ENCODE assay signal across 14 cellular contexts in the genomic region with DNA sequence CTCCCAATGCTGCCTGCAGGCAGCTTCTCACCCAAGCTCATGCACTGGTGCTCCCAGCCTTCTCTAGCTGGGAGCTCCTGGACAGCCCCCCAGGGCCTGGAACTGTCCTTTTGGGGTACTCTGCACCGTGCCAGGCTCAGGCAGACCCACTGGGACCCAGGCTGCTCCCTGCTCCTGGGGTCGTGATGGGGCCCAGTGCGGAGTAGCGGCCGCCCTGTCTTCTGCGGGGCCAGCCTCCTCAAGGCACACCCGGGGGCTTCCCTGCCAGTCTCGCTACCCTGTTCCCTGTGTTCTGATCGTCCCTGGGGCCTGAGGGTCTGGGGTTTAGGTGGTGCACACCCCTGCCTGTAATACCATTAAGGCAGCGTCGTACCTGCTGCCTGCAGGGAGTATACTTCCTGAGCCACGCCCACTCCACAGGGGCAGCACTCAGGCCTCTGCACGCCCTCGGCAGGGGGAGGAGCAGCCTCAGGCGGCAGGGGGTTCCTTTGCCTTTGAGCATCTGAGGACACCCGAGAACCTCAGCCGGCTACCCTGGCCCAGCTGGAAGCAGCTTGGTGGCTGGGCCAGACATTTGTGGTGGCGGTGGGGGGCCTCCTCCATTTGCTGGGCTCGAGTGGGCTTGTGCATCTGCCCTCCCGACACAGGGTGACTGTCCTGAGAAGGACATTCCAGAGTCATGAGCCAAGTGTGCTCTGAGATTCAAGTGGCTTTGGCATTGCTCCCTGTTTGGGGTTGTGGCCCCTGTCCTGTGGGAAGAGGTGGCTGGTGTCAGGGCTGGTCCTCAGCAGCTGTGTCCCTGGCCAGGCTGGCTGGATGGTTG. TPM values are rescaled to one million over a fixed set of nuclear protein-coding genes. Genes with fewer than 3 reads are reported as not detected.
DNase-seq lines count a peak whose midpoint lies in the region; ATAC-seq and TF ChIP-seq lines count a peak whose summit lies in the region.
"Had no signal": no experiment of that assay in that cellular context is flagged by ENCODE, and none has a peak within 500 bp of the region (broad histone marks: within the 10 kb centered on the region; RNA-seq: fewer than 3 reads in every experiment).

No MANE protein-coding gene starts in this region.

- no peaks in the 10 kb centered on the region for H3K9me3 Mint-ChIP-seq in CD14-positive monocyte
- H3K9me3 Mint-ChIP-seq: activated T-helper 2 cell treated with anti-CD3 and anti-CD28 coated beads, Interferon-gamma antibody, Interleukin-2, Interleukin-4, amounts not matched to agents 10 μg/mL and 5 μg/mL and 100 μg/mL, durations not matched to agents 14 hours and 24 hours and 36 hours; T-cell had no signal

- intact Hi-C loops in breast epithelium (cut with DNase I; ENCODE audit: low total_unique reads) (no loop called here), CD14-positive monocyte (cut with micrococcal nuclease) (no loop called here)

- H3K27me3 ChIP-seq in breast epithelium (no peaks in the 10 kb centered on the region), lung (ENCODE audit: control insufficient read depth, insufficient read depth) (no peaks in the 10 kb centered on the region)

- H3K4me1 Mint-ChIP-seq in CD14-positive monocyte = no peaks in the 10 kb centered on the region
- H3K4me1 Mint-ChIP-seq: T-cell had no signal

- H3K27ac ChIP-seq in breast epithelium (peak overlapping the region; percentile 95 to 96), lung (ENCODE audit: low read depth in 1 of 2, low read length in 1 of 2) (peak overlapping the region; percentile 13 to 91)

- H3K4me1 ChIP-seq in breast epithelium = peaks cover 21 to 30% of the 10 kb centered on the region in 2 donors
- H3K4me1 ChIP-seq in lung (ENCODE audit: control insufficient read depth in 2 of 2, insufficient read depth in 2 of 2, low read length in 2 of 2) = peaks cover 4 to 13% of the 10 kb centered on the region in 2 donors

- peak; percentile 35 for ATAC-seq in lung (ENCODE audit: insufficient read depth, low FRiP score)
- no peak for ATAC-seq in HG03095 (IDR thresholded peaks at IDR 0.05; ENCODE audit: unreplicated experiment)
- ATAC-seq: T-cell had no signal

- H3K36me3 ChIP-seq in breast epithelium (no peaks in the 10 kb centered on the region), lung (ENCODE audit: control insufficient read depth in 2 of 2, insufficient read depth in 2 of 2, low read length in 2 of 2) (peaks cover 2 to 74% of the 10 kb centered on the region in 2 donors)

- DNase-seq in ELR (ENCODE audit: low read depth) (peak; percentile 37), NCI-H2107 treated with DMSO at 0.1 percent for 48 hours (lab: John Stamatoyannopoulos, UW; ENCODE audit: unreplicated experiment) (peak; percentile 40), breast epithelium (ENCODE audit: low spot score in 2 of 2) (no peak), lung (ENCODE audit: low spot score) (peak; percentile 76), erythroblast (lab: John Stamatoyannopoulos, UW) (no peak), CD14-positive monocyte (ENCODE audit: low spot score) (no peak)
- no peak for DNase-seq in stimulated activated CD4-positive, alpha-beta T cell treated with anti-CD3 and anti-CD28 coated beads, Interleukin-15, amount 100 ng/mL, for 24 hours
- DNase-seq: activated CD4-positive, alpha-beta T cell treated with anti-CD3 and anti-CD28 coated beads, Interleukin-2, amount 50 U/mL, for 1 hour; C1 segment of cervical spinal cord; NCI-H1092; retina; T-cell had no signal

- H3K36me3 Mint-ChIP-seq in CD14-positive monocyte = peaks cover 37 to 64% of the 10 kb centered on the region in 2 donors

- 76 to 86% methylated on average over 19 to 20 of the region's 20 CpGs for WGBS in lung, 2 donors

- no peak overlapping the region for H3K27ac Mint-ChIP-seq in CD14-positive monocyte
- H3K27ac Mint-ChIP-seq: activated T-helper 2 cell treated with anti-CD3 and anti-CD28 coated beads, Interferon-gamma antibody, Interleukin-2, Interleukin-4, amounts not matched to agents 10 μg/mL and 5 μg/mL and 100 μg/mL, durations not matched to agents 14 hours and 24 hours and 36 hours; T-cell had no signal

- no peak overlapping the region for H3K4me3 Mint-ChIP-seq in CD14-positive monocyte
- H3K4me3 Mint-ChIP-seq: T-cell had no signal

- no peak for TF ChIP-seq CTCF in breast epithelium (IDR thresholded peaks at IDR 0.05)
- TF ChIP-seq CTCF in lung (IDR thresholded peaks at IDR 0.05; ENCODE audit: control extremely low read depth, extremely low read depth) = no peak
- TF ChIP-seq CTCF in CD14-positive monocyte (IDR thresholded peaks at IDR 0.05) = no peak

- no peaks in the 10 kb centered on the region for H3K27me3 Mint-ChIP-seq in CD14-positive monocyte (ENCODE audit: low read depth in 3 of 3)
- H3K27me3 Mint-ChIP-seq: T-cell had no signal

- H3K4me3 ChIP-seq in breast epithelium (no peak overlapping the region), lung (no peak overlapping the region)

- H3K9me3 ChIP-seq in breast epithelium = no peaks in the 10 kb centered on the region
- H3K9me3 ChIP-seq in lung (ENCODE audit: control insufficient read depth in 2 of 2, insufficient read depth in 1 of 2, low read length in 1 of 2) = no peaks in the 10 kb centered on the region

- no peak for TF ChIP-seq POLR2A in breast epithelium (IDR thresholded peaks at IDR 0.05)
- TF ChIP-seq POLR2A in erythroblast (IDR thresholded peaks at IDR 0.05; ENCODE audit: low read length) = no peak

RNA-seq across cellular contexts. Expression of a gene that starts 9.2 kb away (rescaled TPM):
- total RNA-seq in breast epithelium = 100 to 1,000 TPM in 1 of 3 donors, 10 to 100 TPM in 2; 46.2 to 146 (median 92.1) TPM
- total RNA-seq in lung = 100 to 1,000 TPM; 135 to 267 TPM
- polyA plus RNA-seq in lung = 100 to 1,000 TPM; 194 to 216 TPM
- 1 to 10 TPM; 2.1 to 3.3 TPM for polyA plus RNA-seq in CD14-positive monocyte

RNA-seq across cellular contexts. Expression of a gene that starts 21.3 kb away (rescaled TPM):
- total RNA-seq in breast epithelium (10 to 100 TPM; 24.1 to 32.8 (median 32.8) TPM), lung (100 to 1,000 TPM in 1 of 2 donors, 10 to 100 TPM in 1; 72.8 to 422 TPM)
- polyA plus RNA-seq in lung (100 to 1,000 TPM; 181 to 465 TPM), CD14-positive monocyte (1,000 to 10,000 TPM; 1,032 to 2,084 TPM)

RNA-seq across cellular contexts. Expression of a gene that starts 25.6 kb away (rescaled TPM):
- total RNA-seq in breast epithelium = 1 to 10 TPM; 4.9 to 7.8 (median 6.7) TPM
- 10 to 100 TPM in 1 of 2 donors, 1 to 10 TPM in 1; 5.8 to 20.8 TPM for total RNA-seq in lung
- 10 to 100 TPM; 12.8 to 16.0 TPM for polyA plus RNA-seq in lung
- 1 to 10 TPM; 7.8 to 9.0 TPM for polyA plus RNA-seq in CD14-positive monocyte

RNA-seq across cellular contexts. Expression of a gene that starts 45.8 kb away (rescaled TPM):
- total RNA-seq in breast epithelium (10 to 100 TPM; 50.7 to 70.1 (median 68.8) TPM), lung (100 to 1,000 TPM in 1 of 2 donors, 10 to 100 TPM in 1; 64.7 to 113 TPM)
- polyA plus RNA-seq in lung (10 to 100 TPM; 40.2 to 62.6 TPM), CD14-positive monocyte (1 to 10 TPM in 1 of 2 donors, under 1 TPM in 1; 0.91 to 2.0 TPM)

Comparison
In these comparisons a context has a peak if more than half of its experiments do, and no peak if none do; other contexts are left out.
1. DNase-seq: peak in ELR (single experiment), NCI-H2107 treated with DMSO at 0.1 percent for 48 hours (single experiment) and lung (single experiment); none in breast epithelium (0 of 2), stimulated activated CD4-positive, alpha-beta T cell treated with anti-CD3 and anti-CD28 coated beads, Interleukin-15, amount 100 ng/mL, for 24 hours (single experiment), erythroblast (0 of 2) and CD14-positive monocyte (single experiment).